Comparison of ENCODE assay signal across 34 cellular contexts in genomic region chr7:2595258-2595860, GRCh38.
"Had no signal": no experiment of that assay in that cellular context is flagged by ENCODE, and none has a peak within 500 bp of the region (broad histone marks: within the 10 kb centered on the region; RNA-seq: fewer than 3 reads in every experiment).

No MANE protein-coding gene starts in this region.

- H3K4me3 ChIP-seq: adrenal gland, body of pancreas, coronary artery, dorsolateral prefrontal cortex had no signal

- H3K27me3 Mint-ChIP-seq: activated CD4-positive, alpha-beta memory T cell treated with anti-CD3 and anti-CD28 coated beads for 36 hours; activated CD4-positive, alpha-beta T cell treated with anti-CD3 and anti-CD28 coated beads for 36 hours; activated CD4-positive, alpha-beta T cell treated with anti-CD3 and anti-CD28 coated beads, Interleukin-2, amount 10 ng/mL, durations not matched to agents 24 days and 14 days; activated CD8-positive, alpha-beta memory T cell treated with anti-CD3 and anti-CD28 coated beads, Interleukin-2, amount 10 ng/mL, durations not matched to agents 7 days and 5 days; activated naive CD4-positive, alpha-beta T cell treated with anti-CD3 and anti-CD28 coated beads, Interleukin-2, amount 50 U/mL, for 24 hours; activated naive CD8-positive, alpha-beta T cell treated with anti-CD3 and anti-CD28 coated beads for 36 hours; activated naive CD8-positive, alpha-beta T cell treated with anti-CD3 and anti-CD28 coated beads, Interleukin-2, amount 50 U/mL, for 24 hours; central memory CD8-positive, alpha-beta T cell; dendritic cell treated with granulocyte-macrophage colony-stimulating factor and Interleukin-4, amounts not matched to agents 40 ng/mL and 50 ng/mL, for 4 days; T-helper 17 cell had no signal

- H3K4me1 ChIP-seq: adrenal gland, body of pancreas had no signal

- H3K4me3 Mint-ChIP-seq: activated CD4-positive, alpha-beta memory T cell treated with anti-CD3 and anti-CD28 coated beads for 36 hours; activated CD4-positive, alpha-beta T cell treated with anti-CD3 and anti-CD28 coated beads for 36 hours; activated CD4-positive, alpha-beta T cell treated with anti-CD3 and anti-CD28 coated beads, Interleukin-2, amount 10 ng/mL, durations not matched to agents 24 days and 14 days; activated CD8-positive, alpha-beta memory T cell treated with anti-CD3 and anti-CD28 coated beads, Interleukin-2, amount 10 ng/mL, durations not matched to agents 7 days and 5 days; activated CD8-positive, alpha-beta T cell treated with anti-CD3 and anti-CD28 coated beads, Interleukin-2, amount 10 ng/mL, durations not matched to agents 7 days and 5 days; activated naive CD4-positive, alpha-beta T cell treated with anti-CD3 and anti-CD28 coated beads for 36 hours; activated naive CD4-positive, alpha-beta T cell treated with anti-CD3 and anti-CD28 coated beads, Interleukin-2, amount 50 U/mL, for 24 hours; activated naive CD8-positive, alpha-beta T cell treated with anti-CD3 and anti-CD28 coated beads for 36 hours; activated naive CD8-positive, alpha-beta T cell treated with anti-CD3 and anti-CD28 coated beads, Interleukin-2, amount 50 U/mL, for 24 hours; activated T-helper 1 cell treated with anti-CD3 and anti-CD28 coated beads, Interleukin-12 subunit alpha, Interleukin-12 subunit beta, Interleukin-2, Interleukin-4 antibody, amounts not matched to agents 30 ng/mL and 10 ng/mL and 1 ng/mL, durations not matched to agents 14 hours and 24 hours and 36 hours; central memory CD8-positive, alpha-beta T cell; dendritic cell treated with granulocyte-macrophage colony-stimulating factor and Interleukin-4, amounts not matched to agents 40 ng/mL and 50 ng/mL, for 4 days; endodermal cell; T-helper 17 cell; T-helper 2 cell treated with Interferon-gamma antibody and Interleukin-4, amounts not matched to agents 5 μg/mL and 100 μg/mL, for 36 hours had no signal

- H3K27ac Mint-ChIP-seq: activated CD4-positive, alpha-beta memory T cell treated with anti-CD3 and anti-CD28 coated beads for 36 hours; activated CD4-positive, alpha-beta T cell treated with anti-CD3 and anti-CD28 coated beads for 36 hours; activated CD4-positive, alpha-beta T cell treated with anti-CD3 and anti-CD28 coated beads, Interleukin-2, amount 10 ng/mL, durations not matched to agents 24 days and 14 days; activated CD8-positive, alpha-beta memory T cell treated with anti-CD3 and anti-CD28 coated beads, Interleukin-2, amount 10 ng/mL, durations not matched to agents 7 days and 5 days; activated CD8-positive, alpha-beta T cell treated with anti-CD3 and anti-CD28 coated beads, Interleukin-2, amount 10 ng/mL, durations not matched to agents 7 days and 5 days; activated naive CD4-positive, alpha-beta T cell treated with anti-CD3 and anti-CD28 coated beads for 36 hours; activated naive CD4-positive, alpha-beta T cell treated with anti-CD3 and anti-CD28 coated beads, Interleukin-2, amount 50 U/mL, for 24 hours; activated naive CD8-positive, alpha-beta T cell treated with anti-CD3 and anti-CD28 coated beads for 36 hours; activated naive CD8-positive, alpha-beta T cell treated with anti-CD3 and anti-CD28 coated beads, Interleukin-2, amount 50 U/mL, for 24 hours; activated T-helper 1 cell treated with anti-CD3 and anti-CD28 coated beads, Interleukin-12 subunit alpha, Interleukin-12 subunit beta, Interleukin-2, Interleukin-4 antibody, amounts not matched to agents 30 ng/mL and 10 ng/mL and 1 ng/mL, durations not matched to agents 14 hours and 24 hours and 36 hours; activated T-helper 2 cell treated with anti-CD3 and anti-CD28 coated beads, Interferon-gamma antibody, Interleukin-2, Interleukin-4, amounts not matched to agents 10 μg/mL and 5 μg/mL and 100 μg/mL, durations not matched to agents 14 hours and 24 hours and 36 hours; dendritic cell treated with granulocyte-macrophage colony-stimulating factor and Interleukin-4, amounts not matched to agents 40 ng/mL and 50 ng/mL, for 4 days; endodermal cell; T-helper 17 cell; T-helper 2 cell treated with Interferon-gamma antibody and Interleukin-4, amounts not matched to agents 5 μg/mL and 100 μg/mL, for 36 hours had no signal

- ATAC-seq: activated CD4-positive, alpha-beta T cell treated with anti-CD3 and anti-CD28 coated beads for 36 hours; activated CD8-positive, alpha-beta memory T cell treated with anti-CD3 and anti-CD28 coated beads, Interleukin-2, amount 10 ng/mL, durations not matched to agents 7 days and 5 days; activated CD8-positive, alpha-beta T cell treated with anti-CD3 and anti-CD28 coated beads, Interleukin-2, amount 10 ng/mL, durations not matched to agents 7 days and 5 days; activated naive CD8-positive, alpha-beta T cell treated with anti-CD3 and anti-CD28 coated beads, Interleukin-2, amount 50 U/mL, for 24 hours; body of pancreas; esophagus mucosa; T-helper 17 cell had no signal

- FAIRE-seq: frontal cortex had no signal

- H3K36me3 Mint-ChIP-seq: activated CD8-positive, alpha-beta memory T cell treated with anti-CD3 and anti-CD28 coated beads, Interleukin-2, amount 10 ng/mL, durations not matched to agents 7 days and 5 days had no signal

- H3K9me3 Mint-ChIP-seq: activated CD4-positive, alpha-beta memory T cell treated with anti-CD3 and anti-CD28 coated beads for 36 hours; activated CD4-positive, alpha-beta T cell treated with anti-CD3 and anti-CD28 coated beads, Interleukin-2, amount 10 ng/mL, durations not matched to agents 24 days and 14 days; activated naive CD4-positive, alpha-beta T cell treated with anti-CD3 and anti-CD28 coated beads for 36 hours; activated naive CD4-positive, alpha-beta T cell treated with anti-CD3 and anti-CD28 coated beads, Interleukin-2, amount 50 U/mL, for 24 hours; activated naive CD8-positive, alpha-beta T cell treated with anti-CD3 and anti-CD28 coated beads for 36 hours; activated naive CD8-positive, alpha-beta T cell treated with anti-CD3 and anti-CD28 coated beads, Interleukin-2, amount 50 U/mL, for 24 hours; activated T-helper 1 cell treated with anti-CD3 and anti-CD28 coated beads, Interleukin-12 subunit alpha, Interleukin-12 subunit beta, Interleukin-2, Interleukin-4 antibody, amounts not matched to agents 30 ng/mL and 10 ng/mL and 1 ng/mL, durations not matched to agents 14 hours and 24 hours and 36 hours; activated T-helper 2 cell treated with anti-CD3 and anti-CD28 coated beads, Interferon-gamma antibody, Interleukin-2, Interleukin-4, amounts not matched to agents 10 μg/mL and 5 μg/mL and 100 μg/mL, durations not matched to agents 14 hours and 24 hours and 36 hours; central memory CD8-positive, alpha-beta T cell; dendritic cell treated with granulocyte-macrophage colony-stimulating factor and Interleukin-4, amounts not matched to agents 40 ng/mL and 50 ng/mL, for 4 days; endodermal cell; T-helper 2 cell treated with Interferon-gamma antibody and Interleukin-4, amounts not matched to agents 5 μg/mL and 100 μg/mL, for 36 hours had no signal

- H3K4me1 Mint-ChIP-seq: activated CD4-positive, alpha-beta T cell treated with anti-CD3 and anti-CD28 coated beads for 36 hours; activated CD4-positive, alpha-beta T cell treated with anti-CD3 and anti-CD28 coated beads, Interleukin-2, amount 10 ng/mL, durations not matched to agents 24 days and 14 days; activated CD8-positive, alpha-beta memory T cell treated with anti-CD3 and anti-CD28 coated beads, Interleukin-2, amount 10 ng/mL, durations not matched to agents 7 days and 5 days; activated naive CD4-positive, alpha-beta T cell treated with anti-CD3 and anti-CD28 coated beads, Interleukin-2, amount 50 U/mL, for 24 hours; activated naive CD8-positive, alpha-beta T cell treated with anti-CD3 and anti-CD28 coated beads for 36 hours; activated naive CD8-positive, alpha-beta T cell treated with anti-CD3 and anti-CD28 coated beads, Interleukin-2, amount 50 U/mL, for 24 hours; central memory CD8-positive, alpha-beta T cell; endodermal cell had no signal

- H3K27ac ChIP-seq: adrenal gland, body of pancreas, coronary artery, dorsolateral prefrontal cortex had no signal

- DNase-seq: activated CD4-positive, alpha-beta memory T cell treated with anti-CD3 and anti-CD28 coated beads for 36 hours; activated CD4-positive, alpha-beta T cell treated with anti-CD3 and anti-CD28 coated beads for 36 hours; activated CD4-positive, alpha-beta T cell treated with anti-CD3 and anti-CD28 coated beads, Interleukin-2, amount 10 ng/mL, durations not matched to agents 24 days and 14 days; activated CD4-positive, CD25-positive, alpha-beta regulatory T cell; activated CD4-positive, CD25-positive, alpha-beta regulatory T cell treated with anti-CD3 and anti-CD28 coated beads, Interleukin-2, amount 50 U/mL, for 72 hours; activated CD8-positive, alpha-beta memory T cell treated with anti-CD3 and anti-CD28 coated beads, Interleukin-2, amount 10 ng/mL, durations not matched to agents 7 days and 5 days; activated CD8-positive, alpha-beta memory T cell treated with anti-CD3 and anti-CD28 coated beads, Interleukin-2, amount 50 U/mL, for 4 hours; activated CD8-positive, alpha-beta T cell treated with anti-CD3 and anti-CD28 coated beads, Interleukin-2, amount 10 ng/mL, durations not matched to agents 7 days and 5 days; activated effector memory CD4-positive, alpha-beta T cell treated with anti-CD3 and anti-CD28 coated beads, Interleukin-2, amount 50 U/mL, for 16 hours; activated naive CD4-positive, alpha-beta T cell treated with anti-CD3 and anti-CD28 coated beads for 36 hours; activated naive CD8-positive, alpha-beta T cell treated with anti-CD3 and anti-CD28 coated beads for 36 hours; activated naive CD8-positive, alpha-beta T cell treated with anti-CD3 and anti-CD28 coated beads, Interleukin-2, amount 50 U/mL, for 24 hours; activated T-cell treated with anti-CD3 and anti-CD28 coated beads, Interleukin-2, amount 50 U/mL, for 1 hour; activated T-cell treated with anti-CD3 and anti-CD28 coated beads, Interleukin-2, amount 50 U/mL, for 48 hours; adrenal gland; amygdala; aorta; body of pancreas; dorsolateral prefrontal cortex; effector memory CD4-positive, alpha-beta T cell; endodermal cell; foreskin fibroblast; head of caudate nucleus; T-helper 17 cell; T1000 had no signal

- H3K9me3 ChIP-seq: adrenal gland, body of pancreas had no signal

- H3K27me3 ChIP-seq: adrenal gland, body of pancreas, dorsolateral prefrontal cortex had no signal
